18 cellular contexts compared by ENCODE assay signal in the genomic region with DNA sequence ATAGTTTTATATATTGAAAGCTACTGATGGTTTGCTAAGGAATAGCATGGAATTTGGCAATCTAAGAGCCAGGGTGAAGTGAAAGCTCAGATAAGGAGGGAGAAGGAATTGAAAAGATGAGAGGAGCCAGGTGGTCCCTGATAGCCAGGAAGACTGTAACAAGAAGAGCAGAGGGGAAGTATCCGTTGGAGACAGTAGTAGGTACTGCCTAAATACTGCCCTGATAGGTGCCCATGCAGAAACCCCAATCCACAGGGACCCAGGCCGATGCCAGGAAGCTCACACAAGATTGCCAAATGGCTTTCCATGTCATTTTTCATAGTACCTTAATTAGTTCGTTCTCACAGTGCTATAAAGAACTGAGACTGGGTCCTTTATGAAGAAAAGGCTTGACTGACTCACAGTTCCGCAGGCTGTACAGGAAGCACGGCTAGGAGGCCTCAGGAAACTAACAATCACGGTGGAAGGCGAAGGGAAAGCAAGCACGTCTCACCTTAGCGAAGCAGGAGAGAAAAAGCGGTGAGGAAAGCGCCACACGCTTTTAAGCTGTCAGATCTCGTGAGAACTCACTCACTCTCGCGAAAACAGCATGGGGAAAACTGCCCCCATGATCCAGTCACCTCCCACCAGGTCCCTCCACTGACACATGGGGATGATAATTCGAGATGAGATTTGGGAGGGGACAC. TPM values are rescaled to one million over a fixed set of nuclear protein-coding genes. Genes with fewer than 3 reads are reported as not detected.
DNase-seq lines count a peak whose midpoint lies in the region; ATAC-seq, FAIRE-seq and TF ChIP-seq lines count a peak whose summit lies in the region.
"Had no signal": no experiment of that assay in that cellular context is flagged by ENCODE, and none has a peak within 500 bp of the region (broad histone marks: within the 10 kb centered on the region; RNA-seq: fewer than 3 reads in every experiment).

No MANE protein-coding gene starts in this region.

- peak; percentile 31 for DNase-seq in activated CD4-positive, alpha-beta T cell treated with anti-CD3 and anti-CD28 coated beads for 48 hours
- DNase-seq in activated CD4-positive, alpha-beta T cell treated with anti-CD3 and anti-CD28 coated beads for 4 hours = no peak
- DNase-seq in activated T-helper 1 cell treated with anti-CD3 and anti-CD28 coated beads, Interleukin-12 subunit alpha, Interleukin-12 subunit beta, Interleukin-2, Interleukin-4 antibody, amounts not matched to agents 30 ng/mL and 10 ng/mL and 1 ng/mL, durations not matched to agents 14 hours and 24 hours and 36 hours (ENCODE audit: low spot score) = no peak
- DNase-seq in natural killer cell treated with Interleukin-12 subunit alpha and Interleukin-12 subunit beta and Interleukin-15 and Interleukin-18, amount 100 ng/mL, for 72 hours (ENCODE audit: low spot score) = no peak
- DNase-seq in kidney (no peak), dedifferentiated amniotic fluid mesenchymal stem cell (ENCODE audit: extremely low spot score) (no peak), HFFc6 (no peak)
- DNase-seq: activated effector memory CD4-positive, alpha-beta T cell treated with anti-CD3 and anti-CD28 coated beads, Interleukin-2, amount 50 U/mL, for 16 hours; central memory CD4-positive, alpha-beta T cell; H9; heart left ventricle; left ventricle myocardium superior; NCI-H446 treated with DMSO at 0.1 percent for 48 hours had no signal

- H3K4me3 Mint-ChIP-seq in activated T-helper 1 cell treated with anti-CD3 and anti-CD28 coated beads, Interleukin-12 subunit alpha, Interleukin-12 subunit beta, Interleukin-2, Interleukin-4 antibody, amounts not matched to agents 30 ng/mL and 10 ng/mL and 1 ng/mL, durations not matched to agents 14 hours and 24 hours and 36 hours = peak overlapping the region; percentile 65
- peak overlapping the region; percentile 28 for H3K4me3 Mint-ChIP-seq in natural killer cell treated with Interleukin-12 subunit alpha and Interleukin-12 subunit beta and Interleukin-15 and Interleukin-18, amount 100 ng/mL, for 72 hours
- no peak overlapping the region for H3K4me3 Mint-ChIP-seq in HFFc6
- H3K4me3 Mint-ChIP-seq: H9 had no signal

- H3K9ac ChIP-seq in kidney (ENCODE audit: low read length in 2 of 2) = no peak overlapping the region

- intact Hi-C loops in activated T-helper 1 cell treated with anti-CD3 and anti-CD28 coated beads, Interleukin-12 subunit alpha, Interleukin-12 subunit beta, Interleukin-2, Interleukin-4 antibody, amounts not matched to agents 30 ng/mL and 10 ng/mL and 1 ng/mL, durations not matched to agents 14 hours and 24 hours and 36 hours (cut with micrococcal nuclease) = no loop called here
- intact Hi-C loops in kidney (cut with DNase I) = no loop called here

- no peaks in the 10 kb centered on the region for H3K27me3 Mint-ChIP-seq in activated T-helper 1 cell treated with anti-CD3 and anti-CD28 coated beads, Interleukin-12 subunit alpha, Interleukin-12 subunit beta, Interleukin-2, Interleukin-4 antibody, amounts not matched to agents 30 ng/mL and 10 ng/mL and 1 ng/mL, durations not matched to agents 14 hours and 24 hours and 36 hours (ENCODE audit: insufficient read depth)
- no peaks in the 10 kb centered on the region for H3K27me3 Mint-ChIP-seq in natural killer cell treated with Interleukin-12 subunit alpha and Interleukin-12 subunit beta and Interleukin-15 and Interleukin-18, amount 100 ng/mL, for 72 hours
- H3K27me3 Mint-ChIP-seq in HFFc6 (ENCODE audit: insufficient read depth) = peaks cover 6% of the 10 kb centered on the region

- H3K27ac ChIP-seq in kidney (ENCODE audit: low read depth in 2 of 2, low read length in 2 of 2) = no peak overlapping the region
- H3K27ac ChIP-seq: heart left ventricle had no signal

- TF ChIP-seq CTCF in kidney (IDR thresholded peaks at IDR 0.05; ENCODE audit: borderline replicate concordance, extremely low read depth, insufficient read depth) (no peak), HFFc6 (IDR thresholded peaks at IDR 0.05) (no peak)

- peak; percentile 53 for ATAC-seq in HG02973 (IDR thresholded peaks at IDR 0.05; ENCODE audit: unreplicated experiment)
- no peak for ATAC-seq in natural killer cell treated with Interleukin-12 subunit alpha and Interleukin-12 subunit beta and Interleukin-15 and Interleukin-18, amount 100 ng/mL, for 72 hours
- ATAC-seq: left ventricle myocardium superior had no signal

- no peaks in the 10 kb centered on the region for H3K36me3 Mint-ChIP-seq in activated T-helper 1 cell treated with anti-CD3 and anti-CD28 coated beads, Interleukin-12 subunit alpha, Interleukin-12 subunit beta, Interleukin-2, Interleukin-4 antibody, amounts not matched to agents 30 ng/mL and 10 ng/mL and 1 ng/mL, durations not matched to agents 14 hours and 24 hours and 36 hours (ENCODE audit: low read depth)
- no peaks in the 10 kb centered on the region for H3K36me3 Mint-ChIP-seq in natural killer cell treated with Interleukin-12 subunit alpha and Interleukin-12 subunit beta and Interleukin-15 and Interleukin-18, amount 100 ng/mL, for 72 hours
- no peaks in the 10 kb centered on the region for H3K36me3 Mint-ChIP-seq in HFFc6 (ENCODE audit: low read depth)

- no peaks in the 10 kb centered on the region for H3K4me1 ChIP-seq in kidney (ENCODE audit: control insufficient read depth in 1 of 2, insufficient read depth in 1 of 2, low read depth in 1 of 2, low read length in 2 of 2)

- H3K27ac Mint-ChIP-seq in activated T-helper 1 cell treated with anti-CD3 and anti-CD28 coated beads, Interleukin-12 subunit alpha, Interleukin-12 subunit beta, Interleukin-2, Interleukin-4 antibody, amounts not matched to agents 30 ng/mL and 10 ng/mL and 1 ng/mL, durations not matched to agents 14 hours and 24 hours and 36 hours = peak overlapping the region; percentile 51
- H3K27ac Mint-ChIP-seq in natural killer cell treated with Interleukin-12 subunit alpha and Interleukin-12 subunit beta and Interleukin-15 and Interleukin-18, amount 100 ng/mL, for 72 hours = no peak overlapping the region
- no peak overlapping the region for H3K27ac Mint-ChIP-seq in HFFc6
- H3K27ac Mint-ChIP-seq: H9 had no signal

- H3K4me3 ChIP-seq in kidney (ENCODE audit: low read length in 2 of 2) = no peak overlapping the region
- H3K4me3 ChIP-seq: heart left ventricle, smooth muscle cell had no signal

- H3K4me1 Mint-ChIP-seq in activated T-helper 1 cell treated with anti-CD3 and anti-CD28 coated beads, Interleukin-12 subunit alpha, Interleukin-12 subunit beta, Interleukin-2, Interleukin-4 antibody, amounts not matched to agents 30 ng/mL and 10 ng/mL and 1 ng/mL, durations not matched to agents 14 hours and 24 hours and 36 hours (ENCODE audit: low read depth) = peaks cover 12% of the 10 kb centered on the region
- H3K4me1 Mint-ChIP-seq in natural killer cell treated with Interleukin-12 subunit alpha and Interleukin-12 subunit beta and Interleukin-15 and Interleukin-18, amount 100 ng/mL, for 72 hours (ENCODE audit: low read depth in 2 of 2) = peaks cover 9 to 10% of the 10 kb centered on the region in 2 donors
- H3K4me1 Mint-ChIP-seq in HFFc6 (ENCODE audit: low read depth) = peaks cover 2% of the 10 kb centered on the region; the same call in 1 of the 2 replicates

- FAIRE-seq in kidney (lab: Jason Lieb, UNC) = no peak

- H3K36me3 ChIP-seq in kidney (ENCODE audit: control insufficient read depth in 1 of 2, insufficient read depth in 2 of 2, low read length in 2 of 2) = no peaks in the 10 kb centered on the region
- H3K36me3 ChIP-seq: heart left ventricle had no signal

- H3K9me3 ChIP-seq in kidney (ENCODE audit: control insufficient read depth in 1 of 2, low read length in 2 of 2) = no peaks in the 10 kb centered on the region

- no peaks in the 10 kb centered on the region for H3K9me3 Mint-ChIP-seq in activated T-helper 1 cell treated with anti-CD3 and anti-CD28 coated beads, Interleukin-12 subunit alpha, Interleukin-12 subunit beta, Interleukin-2, Interleukin-4 antibody, amounts not matched to agents 30 ng/mL and 10 ng/mL and 1 ng/mL, durations not matched to agents 14 hours and 24 hours and 36 hours
- no peaks in the 10 kb centered on the region for H3K9me3 Mint-ChIP-seq in natural killer cell treated with Interleukin-12 subunit alpha and Interleukin-12 subunit beta and Interleukin-15 and Interleukin-18, amount 100 ng/mL, for 72 hours
- H3K9me3 Mint-ChIP-seq in HFFc6 = no peaks in the 10 kb centered on the region

RNA-seq across cellular contexts. Expression of a gene that starts 13.0 kb away (rescaled TPM):
- total RNA-seq in activated T-helper 1 cell treated with anti-CD3 and anti-CD28 coated beads, Interleukin-12 subunit alpha, Interleukin-12 subunit beta, Interleukin-2, Interleukin-4 antibody, amounts not matched to agents 30 ng/mL and 10 ng/mL and 1 ng/mL, durations not matched to agents 14 hours and 24 hours and 36 hours = 0.08 TPM in 1 of 2 replicates, not detected in the other
- not detected for total RNA-seq in natural killer cell treated with Interleukin-12 subunit alpha and Interleukin-12 subunit beta and Interleukin-15 and Interleukin-18, amount 100 ng/mL, for 72 hours
- total RNA-seq in kidney = not detected
- not detected for polyA plus RNA-seq in kidney (ENCODE audit: insufficient read depth, low read depth, low replicate concordance)
- not detected for total RNA-seq in HFFc6 (2021; fragmentation: NEBNext Ultra II Directional; extraction: Animal tissue kit (Norgen Biotek cat#: 25700))
- total RNA-seq: A673, epithelial cell of proximal tubule, heart left ventricle, left ventricle myocardium superior, smooth muscle cell, urinary bladder had no signal
- polyA plus RNA-seq: heart left ventricle, smooth muscle cell, urinary bladder had no signal

RNA-seq across cellular contexts. Expression of a gene that starts 19.3 kb away (rescaled TPM):
- not detected in 2 replicates for total RNA-seq in activated T-helper 1 cell treated with anti-CD3 and anti-CD28 coated beads, Interleukin-12 subunit alpha, Interleukin-12 subunit beta, Interleukin-2, Interleukin-4 antibody, amounts not matched to agents 30 ng/mL and 10 ng/mL and 1 ng/mL, durations not matched to agents 14 hours and 24 hours and 36 hours
- not detected for total RNA-seq in natural killer cell treated with Interleukin-12 subunit alpha and Interleukin-12 subunit beta and Interleukin-15 and Interleukin-18, amount 100 ng/mL, for 72 hours
- total RNA-seq in kidney = not detected
- not detected for polyA plus RNA-seq in kidney (ENCODE audit: insufficient read depth, low read depth, low replicate concordance)
- total RNA-seq in HFFc6 (2021; fragmentation: NEBNext Ultra II Directional; extraction: Animal tissue kit (Norgen Biotek cat#: 25700)) = not detected
- total RNA-seq: A673, epithelial cell of proximal tubule, H9, heart left ventricle, left ventricle myocardium superior, smooth muscle cell, urinary bladder had no signal
- polyA plus RNA-seq: heart left ventricle, smooth muscle cell, urinary bladder had no signal
